Comparison of ENCODE assay signal across 9 cellular contexts in genomic region chr16:3027983-3028715, GRCh38. TPM values are rescaled to one million over a fixed set of nuclear protein-coding genes. Genes with fewer than 3 reads are reported as not detected.
DNase-seq lines count a peak whose midpoint lies in the region; ATAC-seq and TF ChIP-seq lines count a peak whose summit lies in the region.
"Had no signal": no experiment of that assay in that cellular context is flagged by ENCODE, and none has a peak within 500 bp of the region (broad histone marks: within the 10 kb centered on the region; RNA-seq: fewer than 3 reads in every experiment).

No MANE protein-coding gene starts in this region.

- peak overlapping the region; percentile 37; the same call in 1 of the 2 replicates for H3K4me3 ChIP-seq in PC-3 (ENCODE audit: low read length)
- H3K4me3 ChIP-seq in neutrophil (ENCODE audit: low read depth in 1 of 2, low read length in 1 of 2), result peak overlapping the region; percentile 23 to 59
- peak overlapping the region; percentile 13 for H3K4me3 ChIP-seq in suprapubic skin

- H3K4me2 ChIP-seq in PC-3 (ENCODE audit: low read length), result peak overlapping the region; percentile 68

- H3K4me3 Mint-ChIP-seq in activated T-cell treated with anti-CD3 and anti-CD28 coated beads, Interleukin-2, amount 50 U/mL, for 72 hours, result peak overlapping the region; percentile 60 to 69

- TF ChIP-seq EP300 in suprapubic skin (IDR thresholded peaks at IDR 0.05), result no peak

- H4K20me1 ChIP-seq in PC-3 (ENCODE audit: low read length), result no peaks in the 10 kb centered on the region

- no TSS peak for BruUV-seq in PC-3 (replicated peaks; lab: Mats Ljungman, UMichigan)

- H3K27me3 Mint-ChIP-seq in activated T-cell treated with anti-CD3 and anti-CD28 coated beads, Interleukin-2, amount 50 U/mL, for 72 hours (ENCODE audit: low read depth), result peaks cover 42% of the 10 kb centered on the region

- intact Hi-C loops in PC-3 (cut with micrococcal nuclease), result loop anchor here (2.0 kb wide), 1 partner anchor 23 kb away; no protein-coding TSS in a partner anchor

- peaks cover 0 to 5% of the 10 kb centered on the region in 2 donors for H3K36me3 Mint-ChIP-seq in activated T-cell treated with anti-CD3 and anti-CD28 coated beads, Interleukin-2, amount 50 U/mL, for 72 hours (ENCODE audit: insufficient read depth in 2 of 2)

- H3K9me2 ChIP-seq in PC-3 (replicated peaks; ENCODE audit: low read length), result no peaks in the 10 kb centered on the region

- no peaks in the 10 kb centered on the region for H3F3A ChIP-seq in PC-3 (ENCODE audit: low read length, unreplicated experiment)

- WGBS in suprapubic skin, result 17% methylated on average over 4 of the region's 58 CpGs

- H3K27ac ChIP-seq in PC-3 (ENCODE audit: low read length) (no peak overlapping the region), neutrophil (peak overlapping the region; percentile 58), suprapubic skin (no peak overlapping the region)

- H3K79me2 ChIP-seq in PC-3 (ENCODE audit: low read length), result no peaks in the 10 kb centered on the region

- peaks cover 48% of the 10 kb centered on the region for H3K4me1 Mint-ChIP-seq in activated T-cell treated with anti-CD3 and anti-CD28 coated beads, Interleukin-2, amount 50 U/mL, for 72 hours (ENCODE audit: low read depth)

- H3K27me3 ChIP-seq in PC-3 (ENCODE audit: low read length) (no peaks in the 10 kb centered on the region), neutrophil (peaks cover 48% of the 10 kb centered on the region), suprapubic skin (peaks cover 24% of the 10 kb centered on the region)

- CTCF ChIA-PET in PC-3 (lab: Charles Lee), result interaction anchor here (0.6 to 1.2 kb wide), 9 partner anchors 8 to 1899 kb away, joined by 3 to 14 read pairs (median 3); partner anchors contain the start of gene TNFRSF12A

- H3K9ac ChIP-seq in PC-3 (ENCODE audit: low read length), result no peak overlapping the region

- no peak overlapping the region for H3K27ac Mint-ChIP-seq in activated T-cell treated with anti-CD3 and anti-CD28 coated beads, Interleukin-2, amount 50 U/mL, for 72 hours

- peak; percentile 54 for TF ChIP-seq CTCF in PC-3 (conservative IDR thresholded peaks at IDR 0.05; ENCODE audit: low read depth, low read length)
- TF ChIP-seq CTCF in neutrophil (IDR thresholded peaks at IDR 0.05), result peak; percentile 99
- TF ChIP-seq CTCF in suprapubic skin (IDR thresholded peaks at IDR 0.05), result peak; percentile 15 to 97

- peak; percentile 29 for ATAC-seq in PC-3
- ATAC-seq in activated T-cell treated with anti-CD3 and anti-CD28 coated beads, Interleukin-2, amount 50 U/mL, for 72 hours (replicated peaks in 1 of 2), result peak; percentile 38 to 47

- H3K9me3 Mint-ChIP-seq in activated T-cell treated with anti-CD3 and anti-CD28 coated beads, Interleukin-2, amount 50 U/mL, for 72 hours, result no peaks in the 10 kb centered on the region

- DNase-seq in ELF-1 (ENCODE audit: low read depth, low spot score), result peak; percentile 93
- peak; percentile 90 for DNase-seq in HuH-7.5 (ENCODE audit: low spot score)
- DNase-seq in PC-3, result peak; percentile 90
- peak; percentile 88 to 89 for DNase-seq in activated T-cell treated with anti-CD3 and anti-CD28 coated beads, Interleukin-2, amount 50 U/mL, for 72 hours
- DNase-seq in fibroblast of peridontal ligament (ENCODE audit: extremely low read depth), result peak; percentile 36
- DNase-seq in suprapubic skin (ENCODE audit: low spot score in 2 of 2), result peak in 1 of 2 donors; percentile 79
- no peak for DNase-seq in SW 1271 (lab: John Stamatoyannopoulos, UW)

- H3K4me1 ChIP-seq in PC-3 (ENCODE audit: insufficient read depth, low read length) (peaks cover 27% of the 10 kb centered on the region), neutrophil (ENCODE audit: control insufficient read depth in 1 of 2, insufficient read depth in 1 of 2, low read depth in 1 of 2, low read length in 1 of 2) (peaks cover 46 to 70% of the 10 kb centered on the region in 2 experiments), suprapubic skin (peaks cover 55% of the 10 kb centered on the region)

- H2AFZ ChIP-seq in PC-3 (ENCODE audit: low read length), result no peak overlapping the region

- TF ChIP-seq POLR2A in suprapubic skin (IDR thresholded peaks at IDR 0.05), result no peak

- H3K9me3 ChIP-seq in PC-3 (ENCODE audit: low read length) (no peaks in the 10 kb centered on the region), neutrophil (no peaks in the 10 kb centered on the region), suprapubic skin (no peaks in the 10 kb centered on the region)

- POLR2A ChIA-PET in PC-3 (lab: Charles Lee; ENCODE audit: unreplicated experiment), result interaction anchor here (0.5 to 1.2 kb wide), 3 partner anchors 8 to 134 kb away, joined by 3 to 11 read pairs (median 8); partner anchors contain the start of gene TNFRSF12A

- H3K36me3 ChIP-seq in PC-3 (ENCODE audit: low read depth, low read length), result no peaks in the 10 kb centered on the region
- no peaks in the 10 kb centered on the region for H3K36me3 ChIP-seq in neutrophil
- peaks cover 19% of the 10 kb centered on the region for H3K36me3 ChIP-seq in suprapubic skin

RNA-seq across cellular contexts. Expression of gene THOC6, which starts 4.3 kb away (rescaled TPM):
- total RNA-seq in PC-3 (2014; rRNA removed) (40.3 and 47.3 TPM in 2 replicates), suprapubic skin (10 to 100 TPM; 15.8 to 27.0 (median 24.9) TPM)
- 10 to 100 TPM; 49.1 to 50.9 TPM for total RNA-seq in activated T-cell treated with anti-CD3 and anti-CD28 coated beads, Interleukin-2, amount 50 U/mL, for 72 hours

RNA-seq across cellular contexts. Expression of gene HCFC1R1, which starts 4.4 kb away (rescaled TPM):
- total RNA-seq in PC-3 (2014; rRNA removed) (56.4 and 56.6 TPM in 2 replicates), suprapubic skin (10 to 100 TPM; 32.6 to 65.4 (median 51.5) TPM)
- 10 to 100 TPM; 27.6 to 32.8 TPM for total RNA-seq in activated T-cell treated with anti-CD3 and anti-CD28 coated beads, Interleukin-2, amount 50 U/mL, for 72 hours

RNA-seq across cellular contexts. Expression of gene TNFRSF12A, which starts 8.0 kb away (rescaled TPM):
- total RNA-seq in PC-3 (2014; rRNA removed) (667 and 713 TPM in 2 replicates), suprapubic skin (10 to 100 TPM in 3 of 4 donors, 1 to 10 TPM in 1; 2.3 to 59.6 (median 30.5) TPM)
- 1 to 10 TPM; 3.9 to 4.0 TPM for total RNA-seq in activated T-cell treated with anti-CD3 and anti-CD28 coated beads, Interleukin-2, amount 50 U/mL, for 72 hours

RNA-seq across cellular contexts. Expression of gene BICDL2, which starts 8.6 kb away (rescaled TPM):
- total RNA-seq in PC-3 (2014; rRNA removed) (16.3 and 27.7 TPM in 2 replicates), suprapubic skin (10 to 100 TPM; 58.4 to 77.6 (median 69.3) TPM)
- under 1 TPM in 1 of 2 donors, not detected in 1; 0.30 TPM for total RNA-seq in activated T-cell treated with anti-CD3 and anti-CD28 coated beads, Interleukin-2, amount 50 U/mL, for 72 hours
- total RNA-seq: glomerular endothelial cell had no signal

RNA-seq across cellular contexts. Expression of gene CLDN6, which starts 10.2 kb away (rescaled TPM):
- not detected in 2 replicates for total RNA-seq in PC-3 (2014; rRNA removed)
- not detected for total RNA-seq in activated T-cell treated with anti-CD3 and anti-CD28 coated beads, Interleukin-2, amount 50 U/mL, for 72 hours
- total RNA-seq in suprapubic skin, result not detected

Comparison
In these comparisons a context has a peak if more than half of its experiments do, and no peak if none do; other contexts are left out.
1. DNase-seq: peak in ELF-1 (single experiment), HuH-7.5 (single experiment), PC-3 (single experiment), activated T-cell treated with anti-CD3 and anti-CD28 coated beads, Interleukin-2, amount 50 U/mL, for 72 hours (2 of 2) and fibroblast of peridontal ligament (single experiment); none in SW 1271 (0 of 2).
2. RNA of gene TNFRSF12A, which starts 8.0 kb away (total RNA-seq): 667 to 713 TPM in PC-3; 2.3 to 59.6 TPM in suprapubic skin and 3.9 to 4.0 TPM in activated T-cell treated with anti-CD3 and anti-CD28 coated beads, Interleukin-2, amount 50 U/mL, for 72 hours; every median in the first group is over 10 times any median in the second.
3. Peak in every context shown above with its lines, with median percentiles within 50 percentile points of each other: H3K4me3 ChIP-seq and CTCF ChIP-seq.